1 cellular context compared by ENCODE assay signal in genomic region chr4:67151376-67152343, GRCh38.
TF ChIP-seq lines count a peak whose summit lies in the region.

No MANE protein-coding gene starts in this region.

TF ChIP-seq in K562, 482 proteins besides CTCF, POLR2A, EP300 and RAD21 (continued from another document):
- TF ChIP-seq ESRRA (IDR thresholded peaks at IDR 0.05; ENCODE audit: borderline replicate concordance, low read depth) = no peak
- TF ChIP-seq NRF1 (conservative IDR thresholded peaks at IDR 0.05 in 1 of 2, IDR thresholded peaks at IDR 0.05 in 1 of 2) = peak; percentile 40 to 50
- TF ChIP-seq TCF3 (CRISPR knock-in tag; IDR thresholded peaks at IDR 0.05) = 0 out of 2 replicates have a peak, but pooled peaks have one; percentile 12
- TF ChIP-seq, protein P1, sequence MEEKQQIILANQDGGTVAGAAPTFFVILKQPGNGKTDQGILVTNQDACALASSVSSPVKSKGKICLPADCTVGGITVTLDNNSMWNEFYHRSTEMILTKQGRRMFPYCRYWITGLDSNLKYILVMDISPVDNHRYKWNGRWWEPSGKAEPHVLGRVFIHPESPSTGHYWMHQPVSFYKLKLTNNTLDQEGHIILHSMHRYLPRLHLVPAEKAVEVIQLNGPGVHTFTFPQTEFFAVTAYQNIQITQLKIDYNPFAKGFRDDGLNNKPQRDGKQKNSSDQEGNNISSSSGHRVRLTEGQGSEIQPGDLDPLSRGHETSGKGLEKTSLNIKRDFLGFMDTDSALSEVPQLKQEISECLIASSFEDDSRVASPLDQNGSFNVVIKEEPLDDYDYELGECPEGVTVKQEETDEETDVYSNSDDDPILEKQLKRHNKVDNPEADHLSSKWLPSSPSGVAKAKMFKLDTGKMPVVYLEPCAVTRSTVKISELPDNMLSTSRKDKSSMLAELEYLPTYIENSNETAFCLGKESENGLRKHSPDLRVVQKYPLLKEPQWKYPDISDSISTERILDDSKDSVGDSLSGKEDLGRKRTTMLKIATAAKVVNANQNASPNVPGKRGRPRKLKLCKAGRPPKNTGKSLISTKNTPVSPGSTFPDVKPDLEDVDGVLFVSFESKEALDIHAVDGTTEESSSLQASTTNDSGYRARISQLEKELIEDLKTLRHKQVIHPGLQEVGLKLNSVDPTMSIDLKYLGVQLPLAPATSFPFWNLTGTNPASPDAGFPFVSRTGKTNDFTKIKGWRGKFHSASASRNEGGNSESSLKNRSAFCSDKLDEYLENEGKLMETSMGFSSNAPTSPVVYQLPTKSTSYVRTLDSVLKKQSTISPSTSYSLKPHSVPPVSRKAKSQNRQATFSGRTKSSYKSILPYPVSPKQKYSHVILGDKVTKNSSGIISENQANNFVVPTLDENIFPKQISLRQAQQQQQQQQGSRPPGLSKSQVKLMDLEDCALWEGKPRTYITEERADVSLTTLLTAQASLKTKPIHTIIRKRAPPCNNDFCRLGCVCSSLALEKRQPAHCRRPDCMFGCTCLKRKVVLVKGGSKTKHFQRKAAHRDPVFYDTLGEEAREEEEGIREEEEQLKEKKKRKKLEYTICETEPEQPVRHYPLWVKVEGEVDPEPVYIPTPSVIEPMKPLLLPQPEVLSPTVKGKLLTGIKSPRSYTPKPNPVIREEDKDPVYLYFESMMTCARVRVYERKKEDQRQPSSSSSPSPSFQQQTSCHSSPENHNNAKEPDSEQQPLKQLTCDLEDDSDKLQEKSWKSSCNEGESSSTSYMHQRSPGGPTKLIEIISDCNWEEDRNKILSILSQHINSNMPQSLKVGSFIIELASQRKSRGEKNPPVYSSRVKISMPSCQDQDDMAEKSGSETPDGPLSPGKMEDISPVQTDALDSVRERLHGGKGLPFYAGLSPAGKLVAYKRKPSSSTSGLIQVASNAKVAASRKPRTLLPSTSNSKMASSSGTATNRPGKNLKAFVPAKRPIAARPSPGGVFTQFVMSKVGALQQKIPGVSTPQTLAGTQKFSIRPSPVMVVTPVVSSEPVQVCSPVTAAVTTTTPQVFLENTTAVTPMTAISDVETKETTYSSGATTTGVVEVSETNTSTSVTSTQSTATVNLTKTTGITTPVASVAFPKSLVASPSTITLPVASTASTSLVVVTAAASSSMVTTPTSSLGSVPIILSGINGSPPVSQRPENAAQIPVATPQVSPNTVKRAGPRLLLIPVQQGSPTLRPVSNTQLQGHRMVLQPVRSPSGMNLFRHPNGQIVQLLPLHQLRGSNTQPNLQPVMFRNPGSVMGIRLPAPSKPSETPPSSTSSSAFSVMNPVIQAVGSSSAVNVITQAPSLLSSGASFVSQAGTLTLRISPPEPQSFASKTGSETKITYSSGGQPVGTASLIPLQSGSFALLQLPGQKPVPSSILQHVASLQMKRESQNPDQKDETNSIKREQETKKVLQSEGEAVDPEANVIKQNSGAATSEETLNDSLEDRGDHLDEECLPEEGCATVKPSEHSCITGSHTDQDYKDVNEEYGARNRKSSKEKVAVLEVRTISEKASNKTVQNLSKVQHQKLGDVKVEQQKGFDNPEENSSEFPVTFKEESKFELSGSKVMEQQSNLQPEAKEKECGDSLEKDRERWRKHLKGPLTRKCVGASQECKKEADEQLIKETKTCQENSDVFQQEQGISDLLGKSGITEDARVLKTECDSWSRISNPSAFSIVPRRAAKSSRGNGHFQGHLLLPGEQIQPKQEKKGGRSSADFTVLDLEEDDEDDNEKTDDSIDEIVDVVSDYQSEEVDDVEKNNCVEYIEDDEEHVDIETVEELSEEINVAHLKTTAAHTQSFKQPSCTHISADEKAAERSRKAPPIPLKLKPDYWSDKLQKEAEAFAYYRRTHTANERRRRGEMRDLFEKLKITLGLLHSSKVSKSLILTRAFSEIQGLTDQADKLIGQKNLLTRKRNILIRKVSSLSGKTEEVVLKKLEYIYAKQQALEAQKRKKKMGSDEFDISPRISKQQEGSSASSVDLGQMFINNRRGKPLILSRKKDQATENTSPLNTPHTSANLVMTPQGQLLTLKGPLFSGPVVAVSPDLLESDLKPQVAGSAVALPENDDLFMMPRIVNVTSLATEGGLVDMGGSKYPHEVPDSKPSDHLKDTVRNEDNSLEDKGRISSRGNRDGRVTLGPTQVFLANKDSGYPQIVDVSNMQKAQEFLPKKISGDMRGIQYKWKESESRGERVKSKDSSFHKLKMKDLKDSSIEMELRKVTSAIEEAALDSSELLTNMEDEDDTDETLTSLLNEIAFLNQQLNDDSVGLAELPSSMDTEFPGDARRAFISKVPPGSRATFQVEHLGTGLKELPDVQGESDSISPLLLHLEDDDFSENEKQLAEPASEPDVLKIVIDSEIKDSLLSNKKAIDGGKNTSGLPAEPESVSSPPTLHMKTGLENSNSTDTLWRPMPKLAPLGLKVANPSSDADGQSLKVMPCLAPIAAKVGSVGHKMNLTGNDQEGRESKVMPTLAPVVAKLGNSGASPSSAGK (IDR thresholded peaks at IDR 0.05) = peak; percentile 65
- peak; percentile 39; the same call in 1 of the 2 replicates for TF ChIP-seq KLF16 (IDR thresholded peaks at IDR 0.05)
- TF ChIP-seq ARID1B (IDR thresholded peaks at IDR 0.05) = peak; percentile 46
